In the genomic region with DNA sequence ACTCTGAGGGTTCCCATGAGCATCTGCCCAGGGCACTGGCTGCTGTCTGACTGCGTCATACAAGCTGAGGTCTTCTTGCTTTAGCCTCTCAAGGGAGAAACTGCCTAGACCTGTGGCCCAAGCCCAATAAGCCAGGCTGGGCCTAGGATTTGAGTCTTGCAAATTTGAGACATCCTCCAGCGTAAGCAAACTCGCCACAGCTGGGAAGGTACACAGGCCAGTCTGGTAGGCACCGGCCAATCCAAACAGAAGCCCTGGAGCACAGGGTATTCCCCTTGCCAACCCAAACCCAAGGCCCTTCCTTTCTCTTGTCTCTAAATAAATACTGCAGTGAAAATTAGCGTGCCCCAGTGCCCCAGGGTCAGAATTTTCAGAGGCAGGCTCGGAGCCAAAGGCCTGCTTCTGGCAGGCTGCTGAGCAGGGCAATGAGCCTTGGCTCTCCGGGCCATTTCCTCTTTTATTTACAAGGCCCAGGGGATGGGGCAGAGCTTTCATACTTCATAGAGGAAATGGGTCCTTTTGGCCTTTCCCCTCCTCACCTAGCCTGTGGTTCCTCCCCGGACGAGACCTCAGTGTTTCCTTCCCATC, we compare ENCODE assay signal across 8 cellular contexts. TPM values are rescaled to one million over a fixed set of nuclear protein-coding genes. Genes with fewer than 3 reads are reported as not detected.
DNase-seq lines count a peak whose midpoint lies in the region; ATAC-seq, FAIRE-seq and TF ChIP-seq lines count a peak whose summit lies in the region.
"Had no signal": no experiment of that assay in that cellular context is flagged by ENCODE, and none has a peak within 500 bp of the region (broad histone marks: within the 10 kb centered on the region; RNA-seq: fewer than 3 reads in every experiment).

No MANE protein-coding gene starts in this region.

- H3K36me3 ChIP-seq in Loucy (ENCODE audit: insufficient read depth, low read length) = peaks cover 42% of the 10 kb centered on the region
- H3K36me3 ChIP-seq in lung (ENCODE audit: control insufficient read depth in 2 of 2, insufficient read depth in 2 of 2, low read length in 2 of 2) = peaks cover 42 to 48% of the 10 kb centered on the region in 2 donors
- H3K36me3 ChIP-seq in uterus = no peaks in the 10 kb centered on the region

- H3K9ac ChIP-seq in Loucy (ENCODE audit: low read depth, low read length, poor library complexity, severe bottlenecking) = peak overlapping the region; percentile 67
- H3K9ac ChIP-seq: parathyroid adenoma had no signal

- intact Hi-C loops in uterus (cut with DNase I; ENCODE audit: low total_unique reads) = loop anchor here (10.0 kb wide), 2 partner anchors 168 to 338 kb away; no protein-coding TSS in a partner anchor

- no peaks in the 10 kb centered on the region for H4K20me1 ChIP-seq in Loucy (ENCODE audit: insufficient read depth, low read length, poor library complexity, severe bottlenecking)

- 26 to 41% methylated on average over 9 of the region's 9 CpGs for WGBS in lung, 2 donors

- peak overlapping the region; percentile 74 for H3K4me2 ChIP-seq in Loucy (ENCODE audit: low read depth, low read length, poor library complexity, severe bottlenecking)

- FAIRE-seq in D721Med (lab: Jason Lieb, UNC) = no peak

- peak overlapping the region; percentile 51 for H3K4me3 ChIP-seq in Loucy (ENCODE audit: low read length, poor library complexity, severe bottlenecking)
- no peak overlapping the region for H3K4me3 ChIP-seq in astrocyte of the spinal cord (ENCODE audit: low read depth, low read length)
- no peak overlapping the region for H3K4me3 ChIP-seq in lung
- no peak overlapping the region for H3K4me3 ChIP-seq in uterus

- peak; percentile 58 for ATAC-seq in GM19043 (IDR thresholded peaks at IDR 0.05; ENCODE audit: low read depth, unreplicated experiment)
- ATAC-seq in lung (ENCODE audit: insufficient read depth, low FRiP score) = peak; percentile 36

- peak; percentile 66 for DNase-seq in astrocyte of the spinal cord (ENCODE audit: low read depth, low spot score)
- peak; percentile 57 for DNase-seq in lung (ENCODE audit: low spot score)
- DNase-seq in uterus = peak; percentile 51 to 53
- no peak for DNase-seq in D721Med (ENCODE audit: insufficient read length, low spot score)
- DNase-seq in SW480 (ENCODE audit: low spot score) = no peak

- H3F3A ChIP-seq in Loucy (ENCODE audit: low read depth) = peaks cover 12% of the 10 kb centered on the region

- peak overlapping the region in 1 of 2 donors; percentile 76 for H3K27ac ChIP-seq in lung (ENCODE audit: low read depth in 1 of 2, low read length in 1 of 2)
- peak overlapping the region; percentile 48 to 73 for H3K27ac ChIP-seq in uterus
- H3K27ac ChIP-seq: parathyroid adenoma had no signal

- H3K4me1 ChIP-seq in Loucy (ENCODE audit: insufficient read depth, low read length, poor library complexity, severe bottlenecking) (peaks cover 53% of the 10 kb centered on the region), lung (ENCODE audit: control insufficient read depth in 2 of 2, insufficient read depth in 2 of 2, low read length in 2 of 2) (peaks cover 0 to 9% of the 10 kb centered on the region in 2 donors), uterus (peaks cover 0 to 8% of the 10 kb centered on the region in 2 donors)
- H3K4me1 ChIP-seq: parathyroid adenoma had no signal

- in situ Hi-C loops in astrocyte of the spinal cord (cut with HindIII; ENCODE audit: low sequenced_read_pairs) = no loop called here

- TF ChIP-seq POLR2A in uterus (IDR thresholded peaks at IDR 0.05) = no peak

- H3K9me3 ChIP-seq in Loucy (ENCODE audit: insufficient read depth, low read depth, low read length) (no peaks in the 10 kb centered on the region), lung (ENCODE audit: control insufficient read depth in 2 of 2, insufficient read depth in 1 of 2, low read length in 1 of 2) (peaks cover 0 to under 1% of the 10 kb centered on the region in 2 donors), uterus (no peaks in the 10 kb centered on the region)

- H3K9me2 ChIP-seq in Loucy (replicated peaks; ENCODE audit: low read depth, low read length) = no peaks in the 10 kb centered on the region

- no peak overlapping the region for H2AFZ ChIP-seq in Loucy (ENCODE audit: low read length)
- H2AFZ ChIP-seq: parathyroid adenoma had no signal

- H3K27me3 ChIP-seq in Loucy (ENCODE audit: insufficient read depth, low read length, poor library complexity, severe bottlenecking) (no peaks in the 10 kb centered on the region), lung (ENCODE audit: control insufficient read depth, insufficient read depth) (no peaks in the 10 kb centered on the region), uterus (no peaks in the 10 kb centered on the region)

- TF ChIP-seq CTCF in Loucy (conservative IDR thresholded peaks at IDR 0.05; ENCODE audit: low read length) (no peak), astrocyte of the spinal cord (IDR thresholded peaks at IDR 0.05; ENCODE audit: low read depth, low read length) (no peak), lung (IDR thresholded peaks at IDR 0.05; ENCODE audit: control extremely low read depth, extremely low read depth) (no peak), uterus (IDR thresholded peaks at IDR 0.05) (no peak), D721Med (IDR thresholded peaks at IDR 0.05; ENCODE audit: insufficient read depth, missing control alignments) (no peak)

- no peaks in the 10 kb centered on the region for H3K79me2 ChIP-seq in Loucy (ENCODE audit: insufficient read depth, low read length)
- H3K79me2 ChIP-seq: parathyroid adenoma had no signal

RNA-seq across cellular contexts. Expression of a gene that starts 33.3 kb away (rescaled TPM):
- 10 to 100 TPM; 12.8 to 39.1 TPM for total RNA-seq in lung
- polyA plus RNA-seq in lung = 1 to 10 TPM; 5.5 to 6.6 TPM
- total RNA-seq in uterus = 10 to 100 TPM; 10.9 to 38.8 (median 17.7) TPM

RNA-seq across cellular contexts. Expression of a gene that starts 33.7 kb away (rescaled TPM):
- total RNA-seq in lung (100 to 1,000 TPM in 1 of 2 donors, 10 to 100 TPM in 1; 62.3 to 172 TPM), uterus (100 to 1,000 TPM in 2 of 4 donors, 10 to 100 TPM in 2; 87.9 to 160 (median 103) TPM)
- polyA plus RNA-seq in lung = 10 to 100 TPM; 22.7 to 26.2 TPM

Comparison
In these comparisons a context has a peak if more than half of its experiments do, and no peak if none do; other contexts are left out.
1. DNase-seq: peak in astrocyte of the spinal cord (single experiment), lung (single experiment) and uterus (2 of 2); none in D721Med (single experiment) and SW480 (single experiment).